Comparison of ENCODE assay signal across 8 cellular contexts in the genomic region with DNA sequence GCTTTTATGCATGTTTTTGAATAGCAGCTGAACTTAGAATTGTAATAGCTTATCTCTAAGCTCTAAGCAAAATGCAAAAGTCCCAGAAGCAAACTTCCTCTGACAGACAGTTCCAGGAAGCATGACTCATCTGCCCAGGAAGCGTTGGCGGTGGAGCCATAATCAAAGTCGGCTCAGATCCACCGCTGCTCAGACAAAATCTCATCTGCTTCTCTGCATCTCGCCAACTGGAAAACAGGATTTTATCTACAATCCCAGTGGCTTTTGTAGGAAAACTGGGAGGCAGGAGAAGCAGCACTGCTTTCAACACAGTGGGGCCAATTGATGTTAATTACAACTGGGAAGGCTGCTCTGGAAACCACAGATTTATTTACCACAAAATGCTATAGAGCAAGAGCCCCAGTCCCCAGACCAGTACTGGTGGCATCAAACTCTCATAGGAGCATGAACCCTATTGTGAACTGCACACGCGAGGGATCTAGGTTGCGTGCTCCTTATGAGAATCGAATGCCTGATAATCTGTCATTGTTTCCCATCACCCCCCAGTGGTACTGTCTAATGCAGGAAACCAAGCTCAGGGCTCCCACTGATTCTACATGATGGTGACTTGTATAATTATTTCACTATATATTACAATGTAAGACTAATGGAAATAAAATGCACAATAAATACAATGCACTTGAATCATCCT.
DNase-seq lines count a peak whose midpoint lies in the region; ATAC-seq, FAIRE-seq and TF ChIP-seq lines count a peak whose summit lies in the region.

No MANE protein-coding gene starts in this region.

- H3K27ac ChIP-seq in foreskin keratinocyte (no peak overlapping the region), tibial nerve (peak overlapping the region in 3 of 4 donors; percentile 52 to 83 (median 77))

- peaks cover 17% of the 10 kb centered on the region for H3K27me3 Mint-ChIP-seq in activated T-helper 2 cell treated with anti-CD3 and anti-CD28 coated beads, Interferon-gamma antibody, Interleukin-2, Interleukin-4, amounts not matched to agents 10 μg/mL and 5 μg/mL and 100 μg/mL, durations not matched to agents 14 hours and 24 hours and 36 hours (ENCODE audit: low read depth)

- no peaks in the 10 kb centered on the region for H3K36me3 ChIP-seq in tibial nerve

- H3K4me1 Mint-ChIP-seq in activated T-helper 2 cell treated with anti-CD3 and anti-CD28 coated beads, Interferon-gamma antibody, Interleukin-2, Interleukin-4, amounts not matched to agents 10 μg/mL and 5 μg/mL and 100 μg/mL, durations not matched to agents 14 hours and 24 hours and 36 hours (ENCODE audit: low read depth) = peaks cover 74% of the 10 kb centered on the region

- TF ChIP-seq EP300 in tibial nerve (IDR thresholded peaks at IDR 0.05) = peak in 1 of 2 donors; percentile 89

- H3K27ac Mint-ChIP-seq in activated T-helper 2 cell treated with anti-CD3 and anti-CD28 coated beads, Interferon-gamma antibody, Interleukin-2, Interleukin-4, amounts not matched to agents 10 μg/mL and 5 μg/mL and 100 μg/mL, durations not matched to agents 14 hours and 24 hours and 36 hours = peak overlapping the region; percentile 86

- no peak for TF ChIP-seq POLR2A in tibial nerve (IDR thresholded peaks at IDR 0.05)

- whole genome bisulfite sequencing in tibial nerve, 2 donors = 19 to 23% methylated on average over 9 of the region's 9 CpGs

- intact Hi-C loops in activated T-helper 2 cell treated with anti-CD3 and anti-CD28 coated beads, Interferon-gamma antibody, Interleukin-2, Interleukin-4, amounts not matched to agents 10 μg/mL and 5 μg/mL and 100 μg/mL, durations not matched to agents 14 hours and 24 hours and 36 hours (cut with micrococcal nuclease) = loop anchor here (1.0 to 10.0 kb wide), 10 partner anchors 62 to 1885 kb away; a partner anchor contains a TSS

- no peaks in the 10 kb centered on the region for H3K9me3 ChIP-seq in tibial nerve

- DNase-seq in RCC 7860 (ENCODE audit: low spot score) (peak; percentile 56), foreskin keratinocyte (peak in 1 of 2 donors; percentile 57), pons (ENCODE audit: low spot score) (peak; percentile 61), tibial nerve (ENCODE audit: low spot score in 2 of 2) (peak; percentile 43 to 68)
- DNase-seq in activated T-helper 2 cell treated with anti-CD3 and anti-CD28 coated beads, Interferon-gamma antibody, Interleukin-2, Interleukin-4, amounts not matched to agents 10 μg/mL and 5 μg/mL and 100 μg/mL, durations not matched to agents 14 hours and 24 hours and 36 hours (ENCODE audit: low spot score) = peak; percentile 66

- no peak for TF ChIP-seq CTCF in foreskin keratinocyte (conservative IDR thresholded peaks at IDR 0.05)
- no peak for TF ChIP-seq CTCF in tibial nerve (IDR thresholded peaks at IDR 0.05)

- H3K4me3 ChIP-seq in tibial nerve = peak overlapping the region in 2 of 4 donors; percentile 0 to 21

- ATAC-seq in GM18517 (IDR thresholded peaks at IDR 0.05; ENCODE audit: unreplicated experiment) = peak; percentile 42
- peak; percentile 38 for ATAC-seq in foreskin keratinocyte
- no peak for ATAC-seq in GM19324 (IDR thresholded peaks at IDR 0.05; ENCODE audit: low FRiP score, unreplicated experiment)
- no peak for ATAC-seq in HG02571 (IDR thresholded peaks at IDR 0.05; ENCODE audit: unreplicated experiment)

- H3K9me3 Mint-ChIP-seq in activated T-helper 2 cell treated with anti-CD3 and anti-CD28 coated beads, Interferon-gamma antibody, Interleukin-2, Interleukin-4, amounts not matched to agents 10 μg/mL and 5 μg/mL and 100 μg/mL, durations not matched to agents 14 hours and 24 hours and 36 hours = no peaks in the 10 kb centered on the region

- peaks cover 38% of the 10 kb centered on the region for H3K4me1 ChIP-seq in foreskin keratinocyte
- H3K4me1 ChIP-seq in tibial nerve = peaks cover 0 to 58% (median 40%) of the 10 kb centered on the region in 4 donors

- H3K36me3 Mint-ChIP-seq in activated T-helper 2 cell treated with anti-CD3 and anti-CD28 coated beads, Interferon-gamma antibody, Interleukin-2, Interleukin-4, amounts not matched to agents 10 μg/mL and 5 μg/mL and 100 μg/mL, durations not matched to agents 14 hours and 24 hours and 36 hours (ENCODE audit: low read depth) = no peaks in the 10 kb centered on the region

- no peaks in the 10 kb centered on the region for H3K27me3 ChIP-seq in foreskin keratinocyte
- H3K27me3 ChIP-seq in tibial nerve = no peaks in the 10 kb centered on the region

- H3K4me3 Mint-ChIP-seq in activated T-helper 2 cell treated with anti-CD3 and anti-CD28 coated beads, Interferon-gamma antibody, Interleukin-2, Interleukin-4, amounts not matched to agents 10 μg/mL and 5 μg/mL and 100 μg/mL, durations not matched to agents 14 hours and 24 hours and 36 hours (ENCODE audit: low read depth) = peak overlapping the region; percentile 59

- FAIRE-seq in RCC 7860 (lab: Jason Lieb, UNC) = peak; percentile 79

Comparison
In these comparisons a context has a peak if more than half of its experiments do, and no peak if none do; other contexts are left out.
1. ATAC-seq: peak in GM18517 (single experiment) and foreskin keratinocyte (single experiment); none in GM19324 (single experiment) and HG02571 (single experiment).